ENCODE assay signal across 8 cellular contexts in the genomic region with DNA sequence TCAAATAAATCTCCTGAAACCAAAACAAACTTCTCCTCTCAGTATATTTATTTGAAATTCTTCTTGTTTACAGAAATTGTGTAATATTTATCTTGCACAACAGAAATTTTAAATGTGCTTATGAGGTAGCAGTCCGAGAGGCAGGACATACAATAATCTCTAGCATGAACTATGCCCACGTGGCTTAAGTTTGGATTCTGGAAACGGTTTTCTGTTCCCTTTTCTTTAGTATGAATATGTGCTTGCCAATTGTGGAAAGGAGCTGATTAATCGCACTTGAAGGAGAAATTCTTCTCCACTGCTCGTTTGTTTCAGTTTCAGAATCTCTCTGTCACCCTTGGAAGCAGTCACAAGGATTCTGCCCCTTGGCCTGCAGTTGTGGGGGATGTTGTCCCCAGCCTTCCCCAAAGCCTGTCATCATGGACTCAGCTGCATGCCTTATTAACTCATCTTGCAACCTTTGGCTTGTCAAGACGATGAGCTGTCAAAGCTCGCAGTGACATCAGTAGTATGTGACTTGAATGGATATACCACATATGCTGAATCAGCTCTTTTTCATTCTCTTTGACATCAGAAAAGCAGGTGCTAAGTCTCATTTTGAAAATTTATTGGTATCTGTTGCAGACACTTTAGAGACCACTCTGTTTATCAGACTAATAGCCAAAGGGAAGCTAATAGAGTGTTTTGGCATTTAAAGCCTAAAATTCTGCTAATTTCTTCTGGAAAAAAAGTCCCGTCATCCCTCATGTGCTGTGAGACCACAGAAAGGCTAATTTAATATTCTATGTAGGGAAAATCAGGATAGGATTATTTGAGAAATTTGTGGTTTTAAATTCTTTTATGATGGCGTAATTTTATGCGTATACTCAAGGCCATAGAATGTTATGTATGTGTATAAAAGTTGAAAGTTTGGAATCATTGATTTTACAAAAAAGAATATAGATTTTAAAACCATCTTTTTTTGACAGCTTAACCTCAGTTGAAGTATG.
DNase-seq lines count a peak whose midpoint lies in the region; ATAC-seq and TF ChIP-seq lines count a peak whose summit lies in the region.

No MANE protein-coding gene starts in this region.

- POLR2A ChIA-PET in CD4-positive, alpha-beta T cell (lab: Charles Lee), result interaction anchor here (0.7 to 0.9 kb wide), 2 partner anchors 9 to 20 kb away, joined by 3 read pairs; no protein-coding TSS in a partner anchor

- no peaks in the 10 kb centered on the region for H3K27me3 ChIP-seq in CD4-positive, alpha-beta T cell (ENCODE audit: control insufficient read depth, insufficient read depth, low read length)
- H3K27me3 ChIP-seq in suprapubic skin, result no peaks in the 10 kb centered on the region

- H3K36me3 ChIP-seq in suprapubic skin, result no peaks in the 10 kb centered on the region

- no peak overlapping the region for H3K27ac ChIP-seq in CD4-positive, alpha-beta T cell (ENCODE audit: low read depth, low read length)
- peak overlapping the region; percentile 2 for H3K27ac ChIP-seq in suprapubic skin

- 38% methylated on average over 10 of the region's 10 CpGs for WGBS in suprapubic skin

- TF ChIP-seq POLR2A in suprapubic skin (IDR thresholded peaks at IDR 0.05), result no peak

- CTCF ChIA-PET in CD4-positive, alpha-beta T cell (lab: Charles Lee), result interaction anchor here (2.0 kb wide), 1 partner anchor 10 kb away, joined by 7 read pairs; no protein-coding TSS in a partner anchor

- ATAC-seq in CD4-positive, alpha-beta T cell (ENCODE audit: poor library complexity), result peak; percentile 17
- ATAC-seq in HG03442 (IDR thresholded peaks at IDR 0.05; ENCODE audit: unreplicated experiment) (peak; percentile 70), left colon (peak; percentile 40), GM18519 (IDR thresholded peaks at IDR 0.05; ENCODE audit: low FRiP score, unreplicated experiment) (no peak)
- ATAC-seq in activated naive CD8-positive, alpha-beta T cell treated with anti-CD3 and anti-CD28 coated beads, Interleukin-2, amount 50 U/mL, for 24 hours, result peak; percentile 93

- no peaks in the 10 kb centered on the region for H3K9me3 ChIP-seq in CD4-positive, alpha-beta T cell (ENCODE audit: control insufficient read depth, low read length)
- no peaks in the 10 kb centered on the region for H3K9me3 ChIP-seq in suprapubic skin

- DNase-seq in CD4-positive, alpha-beta T cell, result no peak
- peak; percentile 20 for DNase-seq in activated naive CD8-positive, alpha-beta T cell treated with anti-CD3 and anti-CD28 coated beads, Interleukin-2, amount 50 U/mL, for 24 hours
- no peak for DNase-seq in left colon
- DNase-seq in suprapubic skin (ENCODE audit: low spot score in 2 of 2), result no peak
- DNase-seq in NCI-H1048 (lab: John Stamatoyannopoulos, UW), result no peak
- no peak for DNase-seq in central memory CD4-positive, alpha-beta T cell

- H3K9me3 Mint-ChIP-seq in CD4-positive, alpha-beta T cell, result no peaks in the 10 kb centered on the region
- no peaks in the 10 kb centered on the region for H3K9me3 Mint-ChIP-seq in activated naive CD8-positive, alpha-beta T cell treated with anti-CD3 and anti-CD28 coated beads, Interleukin-2, amount 50 U/mL, for 24 hours

- intact Hi-C loops in CD4-positive, alpha-beta T cell (cut with DNase I, micrococcal nuclease), result no loop called here
- intact Hi-C loops in left colon (cut with DNase I, micrococcal nuclease), result no loop called here

- H3K4me3 ChIP-seq in suprapubic skin, result peak overlapping the region; percentile 2

- H3K4me3 Mint-ChIP-seq in CD4-positive, alpha-beta T cell, result peak overlapping the region; percentile 6
- no peak overlapping the region for H3K4me3 Mint-ChIP-seq in activated naive CD8-positive, alpha-beta T cell treated with anti-CD3 and anti-CD28 coated beads, Interleukin-2, amount 50 U/mL, for 24 hours

- peaks cover 5% of the 10 kb centered on the region for H3K4me1 ChIP-seq in suprapubic skin

- no peak overlapping the region for H3K27ac Mint-ChIP-seq in CD4-positive, alpha-beta T cell
- H3K27ac Mint-ChIP-seq in activated naive CD8-positive, alpha-beta T cell treated with anti-CD3 and anti-CD28 coated beads, Interleukin-2, amount 50 U/mL, for 24 hours, result no peak overlapping the region

- no peaks in the 10 kb centered on the region for H3K27me3 Mint-ChIP-seq in CD4-positive, alpha-beta T cell
- H3K27me3 Mint-ChIP-seq in activated naive CD8-positive, alpha-beta T cell treated with anti-CD3 and anti-CD28 coated beads, Interleukin-2, amount 50 U/mL, for 24 hours, result no peaks in the 10 kb centered on the region

- H3K36me3 Mint-ChIP-seq in CD4-positive, alpha-beta T cell (ENCODE audit: low read depth), result no peaks in the 10 kb centered on the region
- H3K36me3 Mint-ChIP-seq in activated naive CD8-positive, alpha-beta T cell treated with anti-CD3 and anti-CD28 coated beads, Interleukin-2, amount 50 U/mL, for 24 hours (ENCODE audit: low read depth), result peaks cover 5% of the 10 kb centered on the region

- TF ChIP-seq CTCF in CD4-positive, alpha-beta T cell (IDR thresholded peaks at IDR 0.05), result no peak
- TF ChIP-seq CTCF in suprapubic skin (IDR thresholded peaks at IDR 0.05), result no peak

- peaks cover 62% of the 10 kb centered on the region for H3K4me1 Mint-ChIP-seq in CD4-positive, alpha-beta T cell (ENCODE audit: low read depth)
- peaks cover 53% of the 10 kb centered on the region for H3K4me1 Mint-ChIP-seq in activated naive CD8-positive, alpha-beta T cell treated with anti-CD3 and anti-CD28 coated beads, Interleukin-2, amount 50 U/mL, for 24 hours

- no peak for TF ChIP-seq EP300 in suprapubic skin (IDR thresholded peaks at IDR 0.05)
